1 cellular context compared by ENCODE assay signal in genomic region chr11:112627588-112628045, GRCh38.
A peak's percentile ranks its signal among the peaks of the same experiment; 100 is the strongest.
TF ChIP-seq lines count a peak whose summit lies in the region.

No MANE protein-coding gene starts in this region.

TF ChIP-seq in GM12878, 131 proteins besides CTCF, POLR2A, EP300 and RAD21 (continued from another document and continues in another):
- TF ChIP-seq ZNF592 (IDR thresholded peaks at IDR 0.05) (no peak), GABPA (IDR thresholded peaks at IDR 0.05; ENCODE audit: low read depth) (no peak), NR2C2 (IDR thresholded peaks at IDR 0.05; ENCODE audit: borderline replicate concordance, control insufficient read depth, insufficient read length, low read depth) (no peak), NFIC (IDR thresholded peaks at IDR 0.05; ENCODE audit: low read depth, low read length) (peak; percentile 90), ZSCAN29 (IDR thresholded peaks at IDR 0.05) (no peak), ZZZ3 (IDR thresholded peaks at IDR 0.05; ENCODE audit: control insufficient read depth, insufficient read length, low read depth) (no peak), HDAC6 (IDR thresholded peaks at IDR 0.05; ENCODE audit: unreplicated experiment) (no peak), RELA (IDR thresholded peaks at IDR 0.05; ENCODE audit: borderline replicate concordance, partially characterized antibody) (peak; percentile 32), RCOR1 (conservative IDR thresholded peaks at IDR 0.05; ENCODE audit: low read depth, low read length) (no peak), IKZF1 (conservative IDR thresholded peaks at IDR 0.05) (peak; percentile 76), SUPT20H (IDR thresholded peaks at IDR 0.05; ENCODE audit: borderline replicate concordance, control insufficient read depth, low read depth, low read length) (no peak), STAT3 (IDR thresholded peaks at IDR 0.05; ENCODE audit: low read depth, low read length) (no peak), ESRRA (IDR thresholded peaks at IDR 0.05; ENCODE audit: low read length) (no peak), SUZ12 (IDR thresholded peaks at IDR 0.05; ENCODE audit: unreplicated experiment) (no peak), MXI1 (IDR thresholded peaks at IDR 0.05; ENCODE audit: low read depth, low read length) (no peak), PKNOX1 (IDR thresholded peaks at IDR 0.05) (no peak), ASH2L (IDR thresholded peaks at IDR 0.05; ENCODE audit: borderline replicate concordance, low read depth) (no peak), ZNF274 (IDR thresholded peaks at IDR 0.05; ENCODE audit: insufficient read depth, insufficient read length) (no peak), MYC (IDR thresholded peaks at IDR 0.05; ENCODE audit: insufficient read depth, insufficient read length, insufficient replicate concordance, low read length, severe bottlenecking) (no peak), REST (IDR thresholded peaks at IDR 0.05; ENCODE audit: low read depth, low read length) (peak; percentile 68), NFYA (IDR thresholded peaks at IDR 0.05; ENCODE audit: borderline replicate concordance, low read depth, low read length) (no peak), POU2F2 (IDR thresholded peaks at IDR 0.05; ENCODE audit: borderline replicate concordance, low read depth, low read length) (0 out of 3 replicates have a peak, but pooled peaks have one; percentile 9), TAF1 (IDR thresholded peaks at IDR 0.05; ENCODE audit: borderline replicate concordance, low read depth, low read length) (0 out of 2 replicates have a peak, but pooled peaks have one; percentile 34), SP1 (IDR thresholded peaks at IDR 0.05; ENCODE audit: low read depth, low read length) (peak; percentile 4), PRDM15 (CRISPR knock-in tag; IDR thresholded peaks at IDR 0.05) (no peak)
- TF ChIP-seq, protein P1, sequence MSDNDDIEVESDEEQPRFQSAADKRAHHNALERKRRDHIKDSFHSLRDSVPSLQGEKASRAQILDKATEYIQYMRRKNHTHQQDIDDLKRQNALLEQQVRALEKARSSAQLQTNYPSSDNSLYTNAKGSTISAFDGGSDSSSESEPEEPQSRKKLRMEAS (IDR thresholded peaks at IDR 0.05; ENCODE audit: low read depth, low read length) = no peak
- TF ChIP-seq, protein P2, sequence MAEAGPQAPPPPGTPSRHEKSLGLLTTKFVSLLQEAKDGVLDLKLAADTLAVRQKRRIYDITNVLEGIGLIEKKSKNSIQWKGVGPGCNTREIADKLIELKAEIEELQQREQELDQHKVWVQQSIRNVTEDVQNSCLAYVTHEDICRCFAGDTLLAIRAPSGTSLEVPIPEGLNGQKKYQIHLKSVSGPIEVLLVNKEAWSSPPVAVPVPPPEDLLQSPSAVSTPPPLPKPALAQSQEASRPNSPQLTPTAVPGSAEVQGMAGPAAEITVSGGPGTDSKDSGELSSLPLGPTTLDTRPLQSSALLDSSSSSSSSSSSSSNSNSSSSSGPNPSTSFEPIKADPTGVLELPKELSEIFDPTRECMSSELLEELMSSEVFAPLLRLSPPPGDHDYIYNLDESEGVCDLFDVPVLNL (IDR thresholded peaks at IDR 0.05; ENCODE audit: low read depth, low read length) = no peak
- TF ChIP-seq, protein P3, sequence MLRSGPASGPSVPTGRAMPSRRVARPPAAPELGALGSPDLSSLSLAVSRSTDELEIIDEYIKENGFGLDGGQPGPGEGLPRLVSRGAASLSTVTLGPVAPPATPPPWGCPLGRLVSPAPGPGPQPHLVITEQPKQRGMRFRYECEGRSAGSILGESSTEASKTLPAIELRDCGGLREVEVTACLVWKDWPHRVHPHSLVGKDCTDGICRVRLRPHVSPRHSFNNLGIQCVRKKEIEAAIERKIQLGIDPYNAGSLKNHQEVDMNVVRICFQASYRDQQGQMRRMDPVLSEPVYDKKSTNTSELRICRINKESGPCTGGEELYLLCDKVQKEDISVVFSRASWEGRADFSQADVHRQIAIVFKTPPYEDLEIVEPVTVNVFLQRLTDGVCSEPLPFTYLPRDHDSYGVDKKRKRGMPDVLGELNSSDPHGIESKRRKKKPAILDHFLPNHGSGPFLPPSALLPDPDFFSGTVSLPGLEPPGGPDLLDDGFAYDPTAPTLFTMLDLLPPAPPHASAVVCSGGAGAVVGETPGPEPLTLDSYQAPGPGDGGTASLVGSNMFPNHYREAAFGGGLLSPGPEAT (IDR thresholded peaks at IDR 0.05; ENCODE audit: low read depth) = peak; percentile 93
- TF ChIP-seq, protein P4, sequence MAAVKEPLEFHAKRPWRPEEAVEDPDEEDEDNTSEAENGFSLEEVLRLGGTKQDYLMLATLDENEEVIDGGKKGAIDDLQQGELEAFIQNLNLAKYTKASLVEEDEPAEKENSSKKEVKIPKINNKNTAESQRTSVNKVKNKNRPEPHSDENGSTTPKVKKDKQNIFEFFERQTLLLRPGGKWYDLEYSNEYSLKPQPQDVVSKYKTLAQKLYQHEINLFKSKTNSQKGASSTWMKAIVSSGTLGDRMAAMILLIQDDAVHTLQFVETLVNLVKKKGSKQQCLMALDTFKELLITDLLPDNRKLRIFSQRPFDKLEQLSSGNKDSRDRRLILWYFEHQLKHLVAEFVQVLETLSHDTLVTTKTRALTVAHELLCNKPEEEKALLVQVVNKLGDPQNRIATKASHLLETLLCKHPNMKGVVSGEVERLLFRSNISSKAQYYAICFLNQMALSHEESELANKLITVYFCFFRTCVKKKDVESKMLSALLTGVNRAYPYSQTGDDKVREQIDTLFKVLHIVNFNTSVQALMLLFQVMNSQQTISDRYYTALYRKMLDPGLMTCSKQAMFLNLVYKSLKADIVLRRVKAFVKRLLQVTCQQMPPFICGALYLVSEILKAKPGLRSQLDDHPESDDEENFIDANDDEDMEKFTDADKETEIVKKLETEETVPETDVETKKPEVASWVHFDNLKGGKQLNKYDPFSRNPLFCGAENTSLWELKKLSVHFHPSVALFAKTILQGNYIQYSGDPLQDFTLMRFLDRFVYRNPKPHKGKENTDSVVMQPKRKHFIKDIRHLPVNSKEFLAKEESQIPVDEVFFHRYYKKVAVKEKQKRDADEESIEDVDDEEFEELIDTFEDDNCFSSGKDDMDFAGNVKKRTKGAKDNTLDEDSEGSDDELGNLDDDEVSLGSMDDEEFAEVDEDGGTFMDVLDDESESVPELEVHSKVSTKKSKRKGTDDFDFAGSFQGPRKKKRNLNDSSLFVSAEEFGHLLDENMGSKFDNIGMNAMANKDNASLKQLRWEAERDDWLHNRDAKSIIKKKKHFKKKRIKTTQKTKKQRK (IDR thresholded peaks at IDR 0.05; ENCODE audit: low read depth, low read length) = no peak
- TF ChIP-seq, protein P5, sequence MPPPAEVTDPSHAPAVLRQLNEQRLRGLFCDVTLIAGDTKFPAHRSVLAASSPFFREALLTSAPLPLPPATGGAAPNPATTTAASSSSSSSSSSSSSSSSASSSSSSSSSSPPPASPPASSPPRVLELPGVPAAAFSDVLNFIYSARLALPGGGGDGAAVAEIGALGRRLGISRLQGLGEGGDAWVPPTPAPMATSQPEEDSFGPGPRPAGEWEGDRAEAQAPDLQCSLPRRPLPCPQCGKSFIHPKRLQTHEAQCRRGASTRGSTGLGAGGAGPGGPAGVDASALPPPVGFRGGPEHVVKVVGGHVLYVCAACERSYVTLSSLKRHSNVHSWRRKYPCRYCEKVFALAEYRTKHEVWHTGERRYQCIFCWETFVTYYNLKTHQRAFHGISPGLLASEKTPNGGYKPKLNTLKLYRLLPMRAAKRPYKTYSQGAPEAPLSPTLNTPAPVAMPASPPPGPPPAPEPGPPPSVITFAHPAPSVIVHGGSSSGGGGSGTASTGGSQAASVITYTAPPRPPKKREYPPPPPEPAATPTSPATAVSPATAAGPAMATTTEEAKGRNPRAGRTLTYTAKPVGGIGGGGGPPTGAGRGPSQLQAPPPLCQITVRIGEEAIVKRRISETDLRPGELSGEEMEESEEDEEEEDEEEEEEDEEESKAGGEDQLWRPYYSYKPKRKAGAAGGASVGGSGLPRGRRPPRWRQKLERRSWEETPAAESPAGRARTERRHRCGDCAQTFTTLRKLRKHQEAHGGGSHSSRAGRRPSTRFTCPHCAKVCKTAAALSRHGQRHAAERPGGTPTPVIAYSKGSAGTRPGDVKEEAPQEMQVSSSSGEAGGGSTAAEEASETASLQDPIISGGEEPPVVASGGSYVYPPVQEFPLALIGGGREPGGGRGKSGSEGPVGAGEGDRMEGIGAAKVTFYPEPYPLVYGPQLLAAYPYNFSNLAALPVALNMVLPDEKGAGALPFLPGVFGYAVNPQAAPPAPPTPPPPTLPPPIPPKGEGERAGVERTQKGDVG (CRISPR knock-in tag; IDR thresholded peaks at IDR 0.05) = no peak
